Comparison of ENCODE assay signal across 16 cellular contexts in the genomic region with DNA sequence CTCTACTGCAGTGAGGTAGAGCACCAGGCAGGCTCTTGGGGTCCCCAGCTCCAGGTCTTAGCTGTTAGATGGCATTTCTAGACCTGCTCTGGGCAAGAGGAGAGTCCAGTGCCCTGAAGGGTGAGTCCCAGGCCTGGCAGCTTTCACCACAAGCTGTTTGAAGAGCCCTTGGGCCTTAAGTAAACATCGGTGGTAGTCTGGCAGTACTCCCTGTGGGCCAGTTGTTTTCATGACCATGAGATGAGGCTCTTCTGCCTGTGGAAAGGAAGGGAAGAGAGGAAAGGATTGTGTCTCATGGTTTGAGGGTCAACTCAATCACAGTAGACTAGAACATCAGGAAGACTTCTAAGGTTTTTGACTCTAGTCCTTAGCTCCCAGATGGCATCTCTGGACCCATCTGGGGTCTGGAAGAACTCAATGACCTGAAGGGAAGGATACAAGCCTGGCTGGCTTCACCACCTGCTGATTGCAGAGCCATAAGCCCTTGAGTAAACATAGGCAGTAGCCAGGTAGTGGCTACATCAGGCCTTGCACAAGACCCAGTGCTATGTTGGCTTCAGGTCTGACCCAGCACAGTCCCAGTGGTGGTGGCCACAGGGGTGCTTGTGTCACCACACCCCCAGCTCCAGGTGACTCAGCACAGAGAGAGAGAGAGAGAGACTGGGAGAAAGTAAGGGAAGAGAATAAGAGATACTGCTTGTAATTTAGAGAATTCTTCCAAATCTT.
DNase-seq lines count a peak whose midpoint lies in the region; ATAC-seq, FAIRE-seq and TF ChIP-seq lines count a peak whose summit lies in the region.
"Had no signal": no experiment of that assay in that cellular context is flagged by ENCODE, and none has a peak within 500 bp of the region (broad histone marks: within the 10 kb centered on the region; RNA-seq: fewer than 3 reads in every experiment).

No MANE protein-coding gene starts in this region.

- TF ChIP-seq RAD21 in liver (IDR thresholded peaks at IDR 0.05), result no peak
- TF ChIP-seq RAD21 in HepG2 (CRISPR knock-in tag; IDR thresholded peaks at IDR 0.05), result no peak

- H3K27ac Mint-ChIP-seq in MCF 10A (ENCODE audit: low read depth, unreplicated experiment) (no peak overlapping the region), progenitor cell of endocrine pancreas (no peak overlapping the region)
- H3K27ac Mint-ChIP-seq: CD8-positive, alpha-beta T cell; HFFc6 had no signal

- no peaks in the 10 kb centered on the region for H3K79me2 ChIP-seq in HepG2 (ENCODE audit: insufficient read depth, low read length)

- H4K20me1 ChIP-seq in HepG2 (ENCODE audit: insufficient read depth, low read length), result no peaks in the 10 kb centered on the region

- no peak for TF ChIP-seq EP300 in HepG2 (IDR thresholded peaks at IDR 0.05; ENCODE audit: low read depth in 2 of 2, low read length in 2 of 2)
- no peak for TF ChIP-seq EP300 in HepG2 (CRISPR knock-in tag; IDR thresholded peaks at IDR 0.05; ENCODE audit: borderline replicate concordance)

- BruUV-seq in HepG2 (replicated peaks; lab: Mats Ljungman, UMichigan) (no TSS peak), MCF 10A (replicated peaks; lab: Mats Ljungman, UMichigan) (no TSS peak)

- intact Hi-C loops in HepG2 (cut with micrococcal nuclease; ENCODE audit: unreplicated experiment), result no loop called here
- intact Hi-C loops in upper lobe of right lung (cut with DNase I), result no loop called here
- intact Hi-C loops in MCF 10A (cut with micrococcal nuclease), result no loop called here

- H3K36me3 Mint-ChIP-seq in MCF 10A (ENCODE audit: insufficient read depth, unreplicated experiment) (no peaks in the 10 kb centered on the region), progenitor cell of endocrine pancreas (ENCODE audit: insufficient read depth) (no peaks in the 10 kb centered on the region)
- H3K36me3 Mint-ChIP-seq: CD14-positive monocyte; CD8-positive, alpha-beta T cell had no signal

- H3K4me3 Mint-ChIP-seq in MCF 10A (ENCODE audit: unreplicated experiment) (no peak overlapping the region), progenitor cell of endocrine pancreas (ENCODE audit: low read depth) (no peak overlapping the region)
- H3K4me3 Mint-ChIP-seq: CD14-positive monocyte; CD8-positive, alpha-beta T cell; HFFc6 had no signal

- POLR2A ChIA-PET in HepG2 (lab: Yijun Ruan, JAX), result no interaction called here
- POLR2A ChIA-PET in MCF 10A (lab: Yijun Ruan, JAX), result no interaction called here

- H3K27me3 Mint-ChIP-seq in MCF 10A (ENCODE audit: insufficient read depth, unreplicated experiment) (no peaks in the 10 kb centered on the region), progenitor cell of endocrine pancreas (no peaks in the 10 kb centered on the region)

- FAIRE-seq in HepG2 (lab: Jason Lieb, UNC), result no peak
- FAIRE-seq: GM12878, GM18507, HTR-8/SVneo had no signal

- no peaks in the 10 kb centered on the region for H3K9me3 ChIP-seq in liver (ENCODE audit: control insufficient read depth in 4 of 4, low read length in 3 of 4)
- H3K9me3 ChIP-seq in HepG2 (ENCODE audit: low read length), result peaks cover 49% of the 10 kb centered on the region
- H3K9me3 ChIP-seq in upper lobe of right lung, result no peaks in the 10 kb centered on the region
- H3K9me3 ChIP-seq: Caco-2 had no signal

- CTCF ChIA-PET in HepG2 (lab: Yijun Ruan, JAX; ENCODE audit: low intra/inter-chr PET ratio, low total read pairs), result no interaction called here
- CTCF ChIA-PET in MCF 10A (lab: Yijun Ruan, JAX), result interaction anchor here (0.6 kb wide), 1 partner anchor 13 kb away, joined by 3 read pairs; no protein-coding TSS in a partner anchor

- no peak for ATAC-seq in HepG2
- ATAC-seq in left lobe of liver, result peak; percentile 93
- ATAC-seq in upper lobe of right lung, result peak; percentile 19
- ATAC-seq: CD8-positive, alpha-beta T cell; GM12878 had no signal

- DNase-seq in HepG2 (ENCODE audit: low spot score) (no peak), NCI-H2029 (lab: John Stamatoyannopoulos, UW) (peak; percentile 75), left lobe of liver (ENCODE audit: low spot score) (peak; percentile 58), upper lobe of right lung (no peak), MCF 10A (ENCODE audit: unreplicated experiment) (no peak), progenitor cell of endocrine pancreas (ENCODE audit: low spot score, unreplicated experiment) (no peak), kidney glomerular epithelial cell (lab: John Stamatoyannopoulos, UW) (no peak)
- DNase-seq: Caco-2; CD8-positive, alpha-beta T cell; HCEC 1CT; HFFc6 had no signal

- no peaks in the 10 kb centered on the region for H3K27me3 ChIP-seq in liver (ENCODE audit: control insufficient read depth in 4 of 4, insufficient read depth in 4 of 4, low read length in 3 of 4)
- H3K27me3 ChIP-seq in HepG2 (ENCODE audit: control insufficient read depth in 1 of 2, insufficient read depth in 2 of 2, low read length in 2 of 2), result no peaks in the 10 kb centered on the region; a peak in 1 of 5 replicates
- no peaks in the 10 kb centered on the region for H3K27me3 ChIP-seq in upper lobe of right lung

- H3K9ac ChIP-seq in liver (ENCODE audit: low read depth in 1 of 2, low read length in 2 of 2) (no peak overlapping the region), HepG2 (ENCODE audit: insufficient read depth, low read depth, low read length) (no peak overlapping the region)

- H3K4me3 ChIP-seq in liver (ENCODE audit: low read depth in 1 of 3, low read length in 3 of 3) (no peak overlapping the region), HepG2 (replicated peaks in 1 of 3; ENCODE audit: insufficient read depth in 1 of 3, low read depth in 2 of 3, low read length in 3 of 3) (no peak overlapping the region), upper lobe of right lung (no peak overlapping the region)
- H3K4me3 ChIP-seq: GM12878 had no signal

- H3K4me2 ChIP-seq in HepG2 (ENCODE audit: low read depth, low read length), result no peak overlapping the region

- no peaks in the 10 kb centered on the region for H3K4me1 Mint-ChIP-seq in MCF 10A (ENCODE audit: insufficient read depth, unreplicated experiment)
- no peaks in the 10 kb centered on the region for H3K4me1 Mint-ChIP-seq in progenitor cell of endocrine pancreas (ENCODE audit: low read depth)
- H3K4me1 Mint-ChIP-seq: CD14-positive monocyte had no signal

- no peak overlapping the region for H2AFZ ChIP-seq in HepG2 (ENCODE audit: low read length)

- H3K4me1 ChIP-seq in liver (ENCODE audit: control insufficient read depth in 4 of 4, insufficient read depth in 4 of 4, low read length in 3 of 4) (no peaks in the 10 kb centered on the region), HepG2 (ENCODE audit: insufficient read depth, low read length) (no peaks in the 10 kb centered on the region), upper lobe of right lung (no peaks in the 10 kb centered on the region)
- H3K4me1 ChIP-seq: Caco-2 had no signal

- H3K9me3 Mint-ChIP-seq in MCF 10A (ENCODE audit: unreplicated experiment) (peaks cover 25% of the 10 kb centered on the region), progenitor cell of endocrine pancreas (ENCODE audit: low read depth) (peaks cover 6% of the 10 kb centered on the region)
- H3K9me3 Mint-ChIP-seq: CD8-positive, alpha-beta T cell had no signal

- in situ Hi-C loops in HepG2 (cut with HindIII; ENCODE audit: extremely low pct_ligation_motif_present, low pct_unique_long_range_greater_than_20kb), result no loop called here

- whole genome bisulfite sequencing in liver, result 71% methylated on average over 1 of the region's 1 CpG
- WGBS in HepG2 (ENCODE audit: low lambda C conversion rate), result 17% methylated on average over 1 of the region's 1 CpG

- H3K36me3 ChIP-seq in liver (ENCODE audit: control insufficient read depth in 4 of 4, insufficient read depth in 3 of 4, low read depth in 1 of 4, low read length in 3 of 4) (no peaks in the 10 kb centered on the region), HepG2 (replicated peaks in 1 of 2; ENCODE audit: control insufficient read depth in 1 of 2, insufficient read depth in 2 of 2, low read length in 2 of 2) (no peaks in the 10 kb centered on the region), upper lobe of right lung (no peaks in the 10 kb centered on the region)

- no peak overlapping the region for H3K27ac ChIP-seq in liver (ENCODE audit: low read depth in 1 of 2, low read length in 2 of 2)
- no peak overlapping the region for H3K27ac ChIP-seq in HepG2 (ENCODE audit: extremely low read length, insufficient read depth, low read length)
- H3K27ac ChIP-seq in upper lobe of right lung, result no peak overlapping the region

- no peak for TF ChIP-seq CTCF in liver (IDR thresholded peaks at IDR 0.05; ENCODE audit: low read depth, low read length, missing input control)
- no peak for TF ChIP-seq CTCF in HepG2 (CRISPR knock-in tag; IDR thresholded peaks at IDR 0.05)
- TF ChIP-seq CTCF in upper lobe of right lung (IDR thresholded peaks at IDR 0.05), result no peak
- TF ChIP-seq CTCF in MCF 10A (IDR thresholded peaks at IDR 0.05; ENCODE audit: unreplicated experiment), result no peak
- TF ChIP-seq CTCF in progenitor cell of endocrine pancreas (IDR thresholded peaks at IDR 0.05; ENCODE audit: unreplicated experiment), result no peak

- no peak for TF ChIP-seq POLR2A in HepG2 (IDR thresholded peaks at IDR 0.05; ENCODE audit: insufficient read depth in 1 of 2, low read depth in 2 of 2, low read length in 2 of 2)

TF ChIP-seq in liver, 16 proteins besides CTCF, POLR2A, EP300 and RAD21 (continues in another document):
- TF ChIP-seq FOXA1 (IDR thresholded peaks at IDR 0.05), result peak; percentile 23

TF ChIP-seq in HepG2, 621 proteins besides CTCF, POLR2A, EP300 and RAD21 (continues in another document):
- TF ChIP-seq MLX (CRISPR knock-in tag; IDR thresholded peaks at IDR 0.05), result no peak
- TF ChIP-seq, protein P1, sequence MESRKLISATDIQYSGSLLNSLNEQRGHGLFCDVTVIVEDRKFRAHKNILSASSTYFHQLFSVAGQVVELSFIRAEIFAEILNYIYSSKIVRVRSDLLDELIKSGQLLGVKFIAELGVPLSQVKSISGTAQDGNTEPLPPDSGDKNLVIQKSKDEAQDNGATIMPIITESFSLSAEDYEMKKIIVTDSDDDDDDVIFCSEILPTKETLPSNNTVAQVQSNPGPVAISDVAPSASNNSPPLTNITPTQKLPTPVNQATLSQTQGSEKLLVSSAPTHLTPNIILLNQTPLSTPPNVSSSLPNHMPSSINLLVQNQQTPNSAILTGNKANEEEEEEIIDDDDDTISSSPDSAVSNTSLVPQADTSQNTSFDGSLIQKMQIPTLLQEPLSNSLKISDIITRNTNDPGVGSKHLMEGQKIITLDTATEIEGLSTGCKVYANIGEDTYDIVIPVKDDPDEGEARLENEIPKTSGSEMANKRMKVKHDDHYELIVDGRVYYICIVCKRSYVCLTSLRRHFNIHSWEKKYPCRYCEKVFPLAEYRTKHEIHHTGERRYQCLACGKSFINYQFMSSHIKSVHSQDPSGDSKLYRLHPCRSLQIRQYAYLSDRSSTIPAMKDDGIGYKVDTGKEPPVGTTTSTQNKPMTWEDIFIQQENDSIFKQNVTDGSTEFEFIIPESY (CRISPR knock-in tag; IDR thresholded peaks at IDR 0.05), result no peak
- no peak for TF ChIP-seq ZNF350 (CRISPR knock-in tag; IDR thresholded peaks at IDR 0.05; ENCODE audit: borderline replicate concordance, low read depth)

Comparison
In these comparisons a context has a peak if more than half of its experiments do, and no peak if none do; other contexts are left out.
1. DNase-seq: peak in NCI-H2029 (single experiment) and left lobe of liver (single experiment); none in HepG2 (single experiment), upper lobe of right lung (single experiment), MCF 10A (single experiment), progenitor cell of endocrine pancreas (single experiment) and kidney glomerular epithelial cell (single experiment).